Comparison of ENCODE assay signal across 19 cellular contexts in genomic region chr16:78746718-78747117, GRCh38.
DNase-seq lines count a peak whose midpoint lies in the region; ATAC-seq, FAIRE-seq and TF ChIP-seq lines count a peak whose summit lies in the region.
"Had no signal": no experiment of that assay in that cellular context is flagged by ENCODE, and none has a peak within 500 bp of the region (broad histone marks: within the 10 kb centered on the region; RNA-seq: fewer than 3 reads in every experiment).

No MANE protein-coding gene starts in this region.

- in situ Hi-C loops in HepG2 (cut with HindIII; ENCODE audit: extremely low pct_ligation_motif_present, low pct_unique_long_range_greater_than_20kb), result no loop called here

- H3K9me3 Mint-ChIP-seq in activated B cell treated with CpG ODN at 0.5 μM for 24 hours, result peaks cover 8% of the 10 kb centered on the region
- H3K9me3 Mint-ChIP-seq: CD4-positive, alpha-beta T cell had no signal

- H3K27ac Mint-ChIP-seq in activated B cell treated with CpG ODN at 0.5 μM for 24 hours, result peak overlapping the region; percentile 32
- H3K27ac Mint-ChIP-seq: CD4-positive, alpha-beta T cell; CD8-positive, alpha-beta T cell had no signal

- H3K9ac ChIP-seq in HepG2 (ENCODE audit: insufficient read depth, low read depth, low read length), result no peak overlapping the region
- H3K9ac ChIP-seq: BLaER1 treated with 17β-estradiol and CSF1 and Interleukin-3, amounts not matched to agents 10 nM and 100 nM had no signal

- no peak for FAIRE-seq in HepG2 (lab: Jason Lieb, UNC)
- FAIRE-seq: A549, D721Med, G401.6, GM12891, GM19239 had no signal

- H3K79me2 ChIP-seq in HepG2 (ENCODE audit: insufficient read depth, low read length), result no peaks in the 10 kb centered on the region

- intact Hi-C loops in HepG2 (cut with micrococcal nuclease; ENCODE audit: unreplicated experiment) (no loop called here), right lobe of liver (cut with DNase I) (no loop called here), activated B cell treated with CpG ODN at 0.5 μM for 24 hours (cut with micrococcal nuclease) (loop anchor here (10.0 kb wide), 2 partner anchors 218 to 652 kb away; partner anchors contain the start of gene WWOX)

- CTCF ChIA-PET in HepG2 (lab: Yijun Ruan, JAX; ENCODE audit: low intra/inter-chr PET ratio, low total read pairs), result no interaction called here
- CTCF ChIA-PET in activated B cell treated with CpG ODN at 0.5 μM for 24 hours (lab: Charles Lee), result no interaction called here

- no peak for TF ChIP-seq CTCF in HepG2 (CRISPR knock-in tag; IDR thresholded peaks at IDR 0.05)
- no peak for TF ChIP-seq CTCF in right lobe of liver (IDR thresholded peaks at IDR 0.05)
- no peak for TF ChIP-seq CTCF in activated B cell treated with CpG ODN at 0.5 μM for 24 hours (IDR thresholded peaks at IDR 0.05)

- DNase-seq in HepG2 (ENCODE audit: low spot score), result no peak
- DNase-seq in right lobe of liver, result no peak
- DNase-seq in activated B cell treated with CpG ODN at 0.5 μM for 24 hours, result no peak
- DNase-seq in AML-193 (lab: John Stamatoyannopoulos, UW), result no peak
- DNase-seq: Caco-2; Calu3; CD4-positive, alpha-beta T cell; CD8-positive, alpha-beta T cell; DMS79 treated with DMSO at 0.1 percent for 48 hours; GF-D8 had no signal

- H3K36me3 ChIP-seq in HepG2 (replicated peaks in 1 of 2; ENCODE audit: control insufficient read depth in 1 of 2, insufficient read depth in 2 of 2, low read length in 2 of 2), result no peaks in the 10 kb centered on the region
- H3K36me3 ChIP-seq in right lobe of liver, result no peaks in the 10 kb centered on the region
- H3K36me3 ChIP-seq: BLaER1 treated with 17β-estradiol and CSF1 and Interleukin-3, amounts not matched to agents 10 nM and 100 nM had no signal

- ATAC-seq in HepG2 (no peak), right lobe of liver (no peak), activated B cell treated with CpG ODN at 0.5 μM for 24 hours (ENCODE audit: low read depth) (no peak), GM19463 (IDR thresholded peaks at IDR 0.05; ENCODE audit: unreplicated experiment) (no peak)
- ATAC-seq: A549; CD8-positive, alpha-beta T cell had no signal

- TF ChIP-seq RAD21 in HepG2 (CRISPR knock-in tag; IDR thresholded peaks at IDR 0.05), result no peak

- POLR2A ChIA-PET in HepG2 (lab: Yijun Ruan, JAX) (no interaction called here), activated B cell treated with CpG ODN at 0.5 μM for 24 hours (lab: Charles Lee) (no interaction called here)

- no peak overlapping the region for H3K4me2 ChIP-seq in HepG2 (ENCODE audit: low read depth, low read length)
- H3K4me2 ChIP-seq: A549; BLaER1 treated with 17β-estradiol and CSF1 and Interleukin-3, amounts not matched to agents 10 nM and 100 nM had no signal

- H3K27me3 ChIP-seq in HepG2 (ENCODE audit: control insufficient read depth in 1 of 2, insufficient read depth in 2 of 2, low read length in 2 of 2) (no peaks in the 10 kb centered on the region), right lobe of liver (no peaks in the 10 kb centered on the region)
- H3K27me3 ChIP-seq: BLaER1 treated with 17β-estradiol and CSF1 and Interleukin-3, amounts not matched to agents 10 nM and 100 nM had no signal

- no peaks in the 10 kb centered on the region for H4K20me1 ChIP-seq in HepG2 (ENCODE audit: insufficient read depth, low read length)
- H4K20me1 ChIP-seq: BLaER1 treated with 17β-estradiol and CSF1 and Interleukin-3, amounts not matched to agents 10 nM and 100 nM had no signal

- H3K4me1 Mint-ChIP-seq in activated B cell treated with CpG ODN at 0.5 μM for 24 hours, result peaks cover 78% of the 10 kb centered on the region

- H3K27ac ChIP-seq in HepG2 (ENCODE audit: extremely low read length, insufficient read depth, low read length), result no peak overlapping the region
- H3K27ac ChIP-seq in right lobe of liver, result no peak overlapping the region
- H3K27ac ChIP-seq: 22Rv1; A549; BLaER1 treated with 17β-estradiol and CSF1 and Interleukin-3, amounts not matched to agents 10 nM and 100 nM; C4-2B had no signal

- H3K36me3 Mint-ChIP-seq in activated B cell treated with CpG ODN at 0.5 μM for 24 hours (ENCODE audit: low read depth), result no peaks in the 10 kb centered on the region
- H3K36me3 Mint-ChIP-seq: CD8-positive, alpha-beta T cell had no signal

- H3K9me3 ChIP-seq in HepG2 (ENCODE audit: low read length) (no peaks in the 10 kb centered on the region), right lobe of liver (no peaks in the 10 kb centered on the region)
- H3K9me3 ChIP-seq: BLaER1 treated with 17β-estradiol and CSF1 and Interleukin-3, amounts not matched to agents 10 nM and 100 nM; Caco-2 had no signal

- no peak overlapping the region for H3K4me3 Mint-ChIP-seq in activated B cell treated with CpG ODN at 0.5 μM for 24 hours
- H3K4me3 Mint-ChIP-seq: CD4-positive, alpha-beta T cell; CD8-positive, alpha-beta T cell had no signal

- no peaks in the 10 kb centered on the region for H3K27me3 Mint-ChIP-seq in activated B cell treated with CpG ODN at 0.5 μM for 24 hours
- H3K27me3 Mint-ChIP-seq: CD4-positive, alpha-beta T cell had no signal

- TF ChIP-seq EP300 in HepG2 (IDR thresholded peaks at IDR 0.05; ENCODE audit: low read depth in 2 of 2, low read length in 2 of 2) (no peak), HepG2 (CRISPR knock-in tag; IDR thresholded peaks at IDR 0.05; ENCODE audit: borderline replicate concordance) (no peak)

- H3K4me1 ChIP-seq in HepG2 (ENCODE audit: insufficient read depth, low read length), result no peaks in the 10 kb centered on the region
- H3K4me1 ChIP-seq in right lobe of liver, result no peaks in the 10 kb centered on the region
- H3K4me1 ChIP-seq: A549, Caco-2 had no signal

- TF ChIP-seq POLR2A in HepG2 (IDR thresholded peaks at IDR 0.05; ENCODE audit: insufficient read depth in 1 of 2, low read depth in 2 of 2, low read length in 2 of 2), result no peak
- TF ChIP-seq POLR2A in right lobe of liver (IDR thresholded peaks at IDR 0.05), result no peak

- H2AFZ ChIP-seq in HepG2 (ENCODE audit: low read length), result no peak overlapping the region

- H3K4me3 ChIP-seq in HepG2 (replicated peaks in 1 of 3; ENCODE audit: insufficient read depth in 1 of 3, low read depth in 2 of 3, low read length in 3 of 3), result no peak overlapping the region
- no peak overlapping the region for H3K4me3 ChIP-seq in right lobe of liver
- H3K4me3 ChIP-seq: A549; BLaER1 treated with 17β-estradiol and CSF1 and Interleukin-3, amounts not matched to agents 10 nM and 100 nM had no signal

- 97% methylated on average over 2 of the region's 2 CpGs for WGBS in HepG2 (ENCODE audit: low lambda C conversion rate)
- 100% methylated on average over 2 of the region's 2 CpGs for WGBS in right lobe of liver (ENCODE audit: insufficient coverage, low coverage, low lambda C conversion rate, missing lambda C conversion rate)

- no TSS peak for BruUV-seq in HepG2 (replicated peaks; lab: Mats Ljungman, UMichigan)

TF ChIP-seq in HepG2, 621 proteins besides CTCF, POLR2A, EP300 and RAD21:
- TF ChIP-seq REXO4 (CRISPR knock-in tag; IDR thresholded peaks at IDR 0.05; ENCODE audit: borderline replicate concordance) (no peak), RBAK (CRISPR knock-in tag; IDR thresholded peaks at IDR 0.05) (peak; percentile 92), NFIB (CRISPR knock-in tag; IDR thresholded peaks at IDR 0.05; ENCODE audit: borderline replicate concordance) (no peak), DBP (CRISPR knock-in tag; IDR thresholded peaks at IDR 0.05; ENCODE audit: not compliant biosample characterization) (no peak)
- TF ChIP-seq, protein P1, sequence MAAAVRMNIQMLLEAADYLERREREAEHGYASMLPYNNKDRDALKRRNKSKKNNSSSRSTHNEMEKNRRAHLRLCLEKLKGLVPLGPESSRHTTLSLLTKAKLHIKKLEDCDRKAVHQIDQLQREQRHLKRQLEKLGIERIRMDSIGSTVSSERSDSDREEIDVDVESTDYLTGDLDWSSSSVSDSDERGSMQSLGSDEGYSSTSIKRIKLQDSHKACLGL (CRISPR knock-in tag; IDR thresholded peaks at IDR 0.05), result no peak
